Comparison of ENCODE assay signal across 26 cellular contexts in the genomic region with DNA sequence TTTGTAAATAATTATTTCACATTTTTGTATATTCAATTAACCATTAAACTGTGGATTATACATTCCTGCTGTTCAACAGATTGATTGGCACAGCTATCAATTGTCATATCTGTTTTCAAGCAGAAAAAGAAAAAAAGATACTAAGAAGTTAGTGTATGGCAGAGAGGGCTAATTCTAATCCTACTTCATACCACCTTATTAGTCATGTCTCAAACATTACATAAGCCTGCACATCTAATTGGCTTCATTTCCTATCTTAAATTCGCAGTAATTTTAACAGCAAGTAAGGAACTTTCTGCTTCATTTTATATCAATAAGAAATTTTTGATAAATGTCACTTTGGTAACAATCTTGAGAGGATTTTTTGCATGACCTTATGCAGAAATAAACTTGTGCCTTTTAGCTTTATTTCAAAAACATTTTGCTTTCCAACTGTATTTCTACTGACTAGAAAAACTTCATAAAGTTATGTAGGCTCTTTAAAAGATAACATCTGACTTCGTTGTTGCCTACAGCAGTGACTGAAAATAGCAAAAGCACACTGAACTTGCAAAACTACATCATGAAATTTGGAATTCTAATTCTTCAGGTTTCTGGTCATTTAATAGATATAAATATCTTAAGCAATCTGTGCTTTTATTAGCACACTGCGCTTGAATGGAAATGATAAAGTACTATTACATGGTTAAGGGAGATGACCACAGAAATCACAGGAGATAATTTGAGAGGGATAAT.
DNase-seq lines count a peak whose midpoint lies in the region; ATAC-seq, FAIRE-seq and TF ChIP-seq lines count a peak whose summit lies in the region.
"Had no signal": no experiment of that assay in that cellular context is flagged by ENCODE, and none has a peak within 500 bp of the region (broad histone marks: within the 10 kb centered on the region; RNA-seq: fewer than 3 reads in every experiment).

No MANE protein-coding gene starts in this region.

- POLR2A ChIA-PET in Panc1 (lab: Charles Lee): no interaction called here
- POLR2A ChIA-PET in CD4-positive, alpha-beta memory T cell (lab: Charles Lee; ENCODE audit: partially characterized antibody): no interaction called here

- WGBS in testis, 2 donors: 49 to 62% methylated on average over 3 of the region's 3 CpGs

- no peaks in the 10 kb centered on the region for H3K36me3 Mint-ChIP-seq in CD4-positive, alpha-beta memory T cell
- H3K36me3 Mint-ChIP-seq: immature natural killer cell had no signal

- H3K27ac ChIP-seq in Panc1 (ENCODE audit: low read length) (peak overlapping the region; percentile 51), epithelial cell of prostate (peak overlapping the region; percentile 2), testis (no peak overlapping the region)
- H3K27ac ChIP-seq in CD4-positive, alpha-beta memory T cell (ENCODE audit: low read depth, low read length): no peak overlapping the region
- H3K27ac ChIP-seq: BLaER1, heart right ventricle, right lobe of liver, upper lobe of right lung had no signal

- H3K4me3 Mint-ChIP-seq in CD4-positive, alpha-beta memory T cell: no peak overlapping the region
- H3K4me3 Mint-ChIP-seq: activated naive CD4-positive, alpha-beta T cell treated with anti-CD3 and anti-CD28 coated beads for 36 hours; activated T-cell treated with anti-CD3 and anti-CD28 coated beads, Interleukin-2, amount 50 U/mL, for 4 hours; effector memory CD8-positive, alpha-beta T cell; immature natural killer cell had no signal

- intact Hi-C loops in Panc1 (cut with micrococcal nuclease; ENCODE audit: unreplicated experiment) (no loop called here), testis (cut with DNase I; ENCODE audit: low total_unique reads) (no loop called here)
- intact Hi-C loops in CD4-positive, alpha-beta memory T cell (cut with micrococcal nuclease): no loop called here

- no peaks in the 10 kb centered on the region for H3K9me3 ChIP-seq in Panc1 (ENCODE audit: control insufficient read depth, insufficient read depth, low read depth, low read length)
- no peaks in the 10 kb centered on the region for H3K9me3 ChIP-seq in CD4-positive, alpha-beta memory T cell (ENCODE audit: control insufficient read depth in 1 of 2, low read length in 2 of 2)
- H3K9me3 ChIP-seq in testis: no peaks in the 10 kb centered on the region
- H3K9me3 ChIP-seq: BLaER1, right lobe of liver, upper lobe of right lung had no signal

- H3K4me1 ChIP-seq in Panc1 (ENCODE audit: control insufficient read depth, insufficient read depth, low read length): peaks cover 24% of the 10 kb centered on the region
- H3K4me1 ChIP-seq in CD4-positive, alpha-beta memory T cell (ENCODE audit: insufficient read depth, low read length): no peaks in the 10 kb centered on the region
- no peaks in the 10 kb centered on the region for H3K4me1 ChIP-seq in testis
- H3K4me1 ChIP-seq: BLaER1, right lobe of liver, upper lobe of right lung had no signal

- no peak overlapping the region for H3K27ac Mint-ChIP-seq in CD4-positive, alpha-beta memory T cell
- H3K27ac Mint-ChIP-seq: activated naive CD4-positive, alpha-beta T cell treated with anti-CD3 and anti-CD28 coated beads for 36 hours; effector memory CD8-positive, alpha-beta T cell; immature natural killer cell had no signal

- peaks cover 0 to 16% (median 9%) of the 10 kb centered on the region in 8 donors for H3K9me3 Mint-ChIP-seq in CD4-positive, alpha-beta memory T cell

- DNase-seq in Panc1 (ENCODE audit: low read depth, low spot score) (no peak), epithelial cell of prostate (ENCODE audit: low read depth, low spot score) (no peak), retinal pigment epithelial cell (ENCODE audit: low read depth) (peak; percentile 64), testis (no peak), NCI-H1105 treated with DMSO at 0.1 percent for 48 hours (lab: John Stamatoyannopoulos, UW) (no peak), NCI-H345 (lab: John Stamatoyannopoulos, UW) (no peak)
- no peak for DNase-seq in CD4-positive, alpha-beta memory T cell
- DNase-seq: activated naive CD4-positive, alpha-beta T cell treated with anti-CD3 and anti-CD28 coated beads for 36 hours; activated T-cell treated with anti-CD3 and anti-CD28 coated beads, Interleukin-2, amount 50 U/mL, for 4 hours; aorta; effector memory CD8-positive, alpha-beta T cell; heart right ventricle; immature natural killer cell; NCI-H1048; NCI-H510A; right lobe of liver; stimulated activated CD4-positive, alpha-beta T cell treated with anti-CD3 and anti-CD28 coated beads, Interleukin-2, amount 100 ng/mL, for 24 hours; stimulated activated naive CD8-positive, alpha-beta T cell treated with anti-CD3 and anti-CD28 coated beads, Interleukin-15, Interleukin-2, amounts not matched to agents 100 U/mL and 50 U/mL, for 24 hours; T-helper 9 cell; upper lobe of right lung had no signal

- H3K36me3 ChIP-seq in Panc1 (ENCODE audit: control insufficient read depth, insufficient read depth, low read length) (peaks cover 42% of the 10 kb centered on the region), testis (ENCODE audit: low read depth, missing control alignments) (no peaks in the 10 kb centered on the region)
- no peaks in the 10 kb centered on the region for H3K36me3 ChIP-seq in CD4-positive, alpha-beta memory T cell (ENCODE audit: insufficient read depth, low read length)
- H3K36me3 ChIP-seq: BLaER1, right lobe of liver, upper lobe of right lung had no signal

- no peaks in the 10 kb centered on the region for H3K27me3 ChIP-seq in Panc1 (ENCODE audit: control insufficient read depth, insufficient read depth, low read length)
- no peaks in the 10 kb centered on the region for H3K27me3 ChIP-seq in CD4-positive, alpha-beta memory T cell (ENCODE audit: insufficient read depth, low read length)
- no peaks in the 10 kb centered on the region for H3K27me3 ChIP-seq in testis
- H3K27me3 ChIP-seq: BLaER1, heart right ventricle, right lobe of liver, upper lobe of right lung had no signal

- no peak for TF ChIP-seq POLR2A in testis (IDR thresholded peaks at IDR 0.05)

- ATAC-seq in Panc1: no peak
- ATAC-seq: activated CD4-positive, CD25-positive, alpha-beta regulatory T cell treated with anti-CD3 and anti-CD28 coated beads, Interleukin-2, amount 50 U/mL, for 24 hours; activated T-cell treated with anti-CD3 and anti-CD28 coated beads, Interleukin-2, amount 50 U/mL, for 4 hours; effector memory CD8-positive, alpha-beta T cell; HCT116; K562; right lobe of liver; stimulated activated naive CD8-positive, alpha-beta T cell treated with anti-CD3 and anti-CD28 coated beads, Interleukin-15, Interleukin-2, amounts not matched to agents 100 U/mL and 50 U/mL, for 24 hours; upper lobe of right lung had no signal

- H3K4me1 Mint-ChIP-seq in CD4-positive, alpha-beta memory T cell: no peaks in the 10 kb centered on the region
- H3K4me1 Mint-ChIP-seq: immature natural killer cell had no signal

- CTCF ChIA-PET in Panc1 (lab: Charles Lee): no interaction called here
- CTCF ChIA-PET in CD4-positive, alpha-beta memory T cell (lab: Charles Lee; ENCODE audit: partially characterized antibody): no interaction called here

- H3K27me3 Mint-ChIP-seq in CD4-positive, alpha-beta memory T cell: no peaks in the 10 kb centered on the region
- H3K27me3 Mint-ChIP-seq: effector memory CD8-positive, alpha-beta T cell had no signal

- TF ChIP-seq CTCF in Panc1 (IDR thresholded peaks at IDR 0.05) (no peak), retinal pigment epithelial cell (conservative IDR thresholded peaks at IDR 0.05; ENCODE audit: low read depth, low read length) (no peak), testis (IDR thresholded peaks at IDR 0.05) (no peak)

- no peak overlapping the region for H3K4me3 ChIP-seq in Panc1 (ENCODE audit: low read depth in 2 of 2, low read length in 2 of 2)
- H3K4me3 ChIP-seq in retinal pigment epithelial cell (ENCODE audit: low read length): no peak overlapping the region
- no peak overlapping the region for H3K4me3 ChIP-seq in CD4-positive, alpha-beta memory T cell (ENCODE audit: low read length in 2 of 2)
- H3K4me3 ChIP-seq in testis: no peak overlapping the region
- H3K4me3 ChIP-seq: BLaER1, heart right ventricle, K562, right lobe of liver, upper lobe of right lung had no signal

- BruUV-seq in Panc1 (replicated peaks; lab: Mats Ljungman, UMichigan): no TSS peak

- FAIRE-seq in G401.6 (lab: Jason Lieb, UNC): peak; percentile 99
- FAIRE-seq: GM12891, K562 had no signal

- in situ Hi-C loops in Panc1 (cut with HindIII; ENCODE audit: low pct_unique_long_range_greater_than_20kb, low sequenced_read_pairs): no loop called here

Comparison
In these comparisons a context has a peak if more than half of its experiments do, and no peak if none do; other contexts are left out.
1. H3K27ac ChIP-seq: peak in Panc1 (single experiment) and epithelial cell of prostate (single experiment); none in CD4-positive, alpha-beta memory T cell (single experiment) and testis (0 of 2).